In the genomic region with DNA sequence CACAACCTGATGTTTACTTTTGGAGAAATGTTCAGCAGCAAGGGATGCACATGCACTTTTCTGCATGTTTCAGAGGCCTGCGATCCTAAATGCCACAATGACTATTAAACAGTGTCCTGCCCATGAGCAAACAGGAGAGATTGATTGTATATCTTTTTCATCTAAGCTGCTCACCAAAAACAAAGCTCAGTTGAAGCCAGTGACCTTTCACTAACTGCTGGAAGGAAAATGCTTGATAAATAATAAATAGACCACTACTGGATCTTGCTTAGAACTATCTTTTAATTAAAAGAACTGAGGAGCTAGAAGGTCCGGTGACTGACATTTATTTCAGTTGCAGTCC, we compare ENCODE assay signal across 1 cellular context.
TF ChIP-seq lines count a peak whose summit lies in the region.

No MANE protein-coding gene starts in this region.

TF ChIP-seq in K562, 482 proteins besides CTCF, POLR2A, EP300 and RAD21:
- TF ChIP-seq, protein P1, sequence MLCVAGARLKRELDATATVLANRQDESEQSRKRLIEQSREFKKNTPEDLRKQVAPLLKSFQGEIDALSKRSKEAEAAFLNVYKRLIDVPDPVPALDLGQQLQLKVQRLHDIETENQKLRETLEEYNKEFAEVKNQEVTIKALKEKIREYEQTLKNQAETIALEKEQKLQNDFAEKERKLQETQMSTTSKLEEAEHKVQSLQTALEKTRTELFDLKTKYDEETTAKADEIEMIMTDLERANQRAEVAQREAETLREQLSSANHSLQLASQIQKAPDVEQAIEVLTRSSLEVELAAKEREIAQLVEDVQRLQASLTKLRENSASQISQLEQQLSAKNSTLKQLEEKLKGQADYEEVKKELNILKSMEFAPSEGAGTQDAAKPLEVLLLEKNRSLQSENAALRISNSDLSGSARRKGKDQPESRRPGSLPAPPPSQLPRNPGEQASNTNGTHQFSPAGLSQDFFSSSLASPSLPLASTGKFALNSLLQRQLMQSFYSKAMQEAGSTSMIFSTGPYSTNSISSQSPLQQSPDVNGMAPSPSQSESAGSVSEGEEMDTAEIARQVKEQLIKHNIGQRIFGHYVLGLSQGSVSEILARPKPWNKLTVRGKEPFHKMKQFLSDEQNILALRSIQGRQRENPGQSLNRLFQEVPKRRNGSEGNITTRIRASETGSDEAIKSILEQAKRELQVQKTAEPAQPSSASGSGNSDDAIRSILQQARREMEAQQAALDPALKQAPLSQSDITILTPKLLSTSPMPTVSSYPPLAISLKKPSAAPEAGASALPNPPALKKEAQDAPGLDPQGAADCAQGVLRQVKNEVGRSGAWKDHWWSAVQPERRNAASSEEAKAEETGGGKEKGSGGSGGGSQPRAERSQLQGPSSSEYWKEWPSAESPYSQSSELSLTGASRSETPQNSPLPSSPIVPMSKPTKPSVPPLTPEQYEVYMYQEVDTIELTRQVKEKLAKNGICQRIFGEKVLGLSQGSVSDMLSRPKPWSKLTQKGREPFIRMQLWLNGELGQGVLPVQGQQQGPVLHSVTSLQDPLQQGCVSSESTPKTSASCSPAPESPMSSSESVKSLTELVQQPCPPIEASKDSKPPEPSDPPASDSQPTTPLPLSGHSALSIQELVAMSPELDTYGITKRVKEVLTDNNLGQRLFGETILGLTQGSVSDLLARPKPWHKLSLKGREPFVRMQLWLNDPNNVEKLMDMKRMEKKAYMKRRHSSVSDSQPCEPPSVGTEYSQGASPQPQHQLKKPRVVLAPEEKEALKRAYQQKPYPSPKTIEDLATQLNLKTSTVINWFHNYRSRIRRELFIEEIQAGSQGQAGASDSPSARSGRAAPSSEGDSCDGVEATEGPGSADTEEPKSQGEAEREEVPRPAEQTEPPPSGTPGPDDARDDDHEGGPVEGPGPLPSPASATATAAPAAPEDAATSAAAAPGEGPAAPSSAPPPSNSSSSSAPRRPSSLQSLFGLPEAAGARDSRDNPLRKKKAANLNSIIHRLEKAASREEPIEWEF (CRISPR knock-in tag; IDR thresholded peaks at IDR 0.05) = peak; percentile 82; the same call in 1 of the 2 replicates
- no peak for TF ChIP-seq MIER1 (IDR thresholded peaks at IDR 0.05; ENCODE audit: low read depth)
TF ChIP-seq in K562: peak in this region for 1.
